In genomic region chr15:90036343-90036742, GRCh38 we compare ENCODE assay signal across 12 cellular contexts. TPM values are rescaled to one million over a fixed set of nuclear protein-coding genes. Genes with fewer than 3 reads are reported as not detected.
DNase-seq lines count a peak whose midpoint lies in the region; ATAC-seq and TF ChIP-seq lines count a peak whose summit lies in the region.
"Had no signal": no experiment of that assay in that cellular context is flagged by ENCODE, and none has a peak within 500 bp of the region (broad histone marks: within the 10 kb centered on the region; RNA-seq: fewer than 3 reads in every experiment).

No MANE protein-coding gene starts in this region.

- peak overlapping the region; percentile 42 for H3K14ac ChIP-seq in neuronal stem cell (ENCODE audit: low read length)

- H2BK120ac ChIP-seq in neuronal stem cell (ENCODE audit: low read depth, low read length) = no peak overlapping the region

- H2AK5ac ChIP-seq in neuronal stem cell (ENCODE audit: low read depth, low read length) = peak overlapping the region; percentile 94

- H4K8ac ChIP-seq in neuronal stem cell (ENCODE audit: low read depth, low read length) = no peak overlapping the region

- H2BK12ac ChIP-seq in neuronal stem cell (ENCODE audit: low read length) = no peak overlapping the region

- DNase-seq in HL-60 (ENCODE audit: low read depth in 1 of 2, low spot score in 1 of 2) (no peak), neuronal stem cell (ENCODE audit: low spot score) (peak; percentile 56), CD1c-positive myeloid dendritic cell (ENCODE audit: extremely low spot score) (no peak), AML-193 (lab: John Stamatoyannopoulos, UW) (no peak), NCI-H345 (lab: John Stamatoyannopoulos, UW) (no peak)
- DNase-seq: activated T-cell treated with anti-CD3 and anti-CD28 coated beads, Interleukin-2, amount 50 U/mL, for 4 hours; NCI-H2107; T1000 had no signal

- TF ChIP-seq CTCF in C4-2B (conservative IDR thresholded peaks at IDR 0.05) = no peak
- TF ChIP-seq CTCF in HL-60 (IDR thresholded peaks at IDR 0.05; ENCODE audit: insufficient read depth, low read length) = no peak

- no peak overlapping the region for H2AFZ ChIP-seq in neuronal stem cell (ENCODE audit: low read length)

- H3K18ac ChIP-seq in neuronal stem cell (ENCODE audit: low read length) = peak overlapping the region; percentile 68

- H3K27me3 ChIP-seq in HL-60 (ENCODE audit: insufficient read depth, poor library complexity, severe bottlenecking) = no peaks in the 10 kb centered on the region
- no peaks in the 10 kb centered on the region for H3K27me3 ChIP-seq in ectodermal cell (ENCODE audit: control insufficient read depth, insufficient read depth, low read length, poor library complexity, severe bottlenecking)
- no peaks in the 10 kb centered on the region for H3K27me3 ChIP-seq in neuronal stem cell (ENCODE audit: control insufficient read depth in 3 of 3, insufficient read depth in 3 of 3, low read depth in 1 of 3, low read length in 3 of 3)

- H3K36me3 ChIP-seq in ectodermal cell (ENCODE audit: control insufficient read depth, insufficient read depth, low read length) (no peaks in the 10 kb centered on the region), neuronal stem cell (replicated peaks in 1 of 2; ENCODE audit: control insufficient read depth in 2 of 2, insufficient read depth in 2 of 2, low read length in 2 of 2) (no peaks in the 10 kb centered on the region)
- H3K36me3 ChIP-seq: HAP-1 had no signal

- H3K23ac ChIP-seq in neuronal stem cell (ENCODE audit: low read depth, low read length, poor library complexity) = no peak overlapping the region

- H3K27ac ChIP-seq in C4-2B = peak overlapping the region; percentile 60; the same call in 1 of the 2 replicates
- peak overlapping the region; percentile 98 for H3K27ac ChIP-seq in HL-60 (replicated peaks)
- peak overlapping the region; percentile 82 for H3K27ac ChIP-seq in ectodermal cell (ENCODE audit: insufficient read depth, low read depth, low read length, poor library complexity, severe bottlenecking)
- H3K27ac ChIP-seq in neuronal stem cell (replicated peaks; ENCODE audit: low read length) = peak overlapping the region; percentile 81

- H2BK5ac ChIP-seq in neuronal stem cell (ENCODE audit: low read length) = peak overlapping the region; percentile 58

- no peak overlapping the region for H4K91ac ChIP-seq in neuronal stem cell (ENCODE audit: low read depth, low read length, poor library complexity)

- H3K4me1 ChIP-seq in ectodermal cell (ENCODE audit: control insufficient read depth, insufficient read depth, low read length) (peaks cover 62% of the 10 kb centered on the region), neuronal stem cell (ENCODE audit: control insufficient read depth in 2 of 2, insufficient read depth in 1 of 2, low read depth in 1 of 2, low read length in 2 of 2) (peaks cover 42 to 44% of the 10 kb centered on the region in 2 donors)

- no peak for ATAC-seq in HG03439 (IDR thresholded peaks at IDR 0.05; ENCODE audit: unreplicated experiment)
- ATAC-seq: activated T-cell treated with anti-CD3 and anti-CD28 coated beads, Interleukin-2, amount 50 U/mL, for 4 hours had no signal

- H3K4me3 ChIP-seq in HL-60 (replicated peaks; ENCODE audit: insufficient read depth, low read length) (no peak overlapping the region), ectodermal cell (ENCODE audit: insufficient read depth, low read depth, low read length) (no peak overlapping the region), neuronal stem cell (ENCODE audit: low read length in 2 of 2) (no peak overlapping the region)
- H3K4me3 ChIP-seq: HAP-1 had no signal

- H3K9ac ChIP-seq in neuronal stem cell (ENCODE audit: low read depth, low read length, poor library complexity) = no peak overlapping the region

- no peak overlapping the region for H3K4ac ChIP-seq in neuronal stem cell (ENCODE audit: low read length)

- H3K9me3 ChIP-seq in ectodermal cell (ENCODE audit: control insufficient read depth, low read length) = no peaks in the 10 kb centered on the region
- no peaks in the 10 kb centered on the region for H3K9me3 ChIP-seq in neuronal stem cell (replicated peaks in 1 of 2; ENCODE audit: control insufficient read depth in 2 of 2, insufficient read depth in 1 of 2, low read depth in 1 of 2, low read length in 2 of 2)
- H3K9me3 ChIP-seq: HAP-1 had no signal

- H2BK15ac ChIP-seq in neuronal stem cell (ENCODE audit: low read length) = peak overlapping the region; percentile 60

- no peak overlapping the region for H3K4me2 ChIP-seq in neuronal stem cell (ENCODE audit: insufficient read depth, low read length, poor library complexity, severe bottlenecking)

- WGBS in ectodermal cell, 2 experiments = 24 to 37% methylated on average over 9 of the region's 9 CpGs
- no CpG with 5 or more reads among the region's 9 CpGs for WGBS in neuronal stem cell (ENCODE audit: extremely low coverage in 2 of 2, insufficient read length in 2 of 2, insufficient replicate concordance in 1 of 2), 2 donors

- H3K79me1 ChIP-seq in neuronal stem cell (ENCODE audit: low read depth, low read length) = peaks cover 8% of the 10 kb centered on the region

RNA-seq across cellular contexts. Expression of gene ZNF710, which starts 35.2 kb away (rescaled TPM):
- polyA plus RNA-seq in ectodermal cell (2013, experiment 1 of 4) = 55.1 TPM
- polyA plus RNA-seq in ectodermal cell (2013, experiment 2 of 4) = 53.2 TPM
- 43.3 TPM for polyA plus RNA-seq in ectodermal cell (2013, experiment 3 of 4)
- 44.0 TPM for polyA plus RNA-seq in ectodermal cell (2013, experiment 4 of 4)
- 47.8 TPM for polyA plus RNA-seq in neuronal stem cell (2013, experiment 1 of 2)
- polyA plus RNA-seq in neuronal stem cell (2013, experiment 2 of 2) = 50.8 TPM
